10 cellular contexts compared by ENCODE assay signal in genomic region chr7:107560898-107561516, GRCh38. TPM values are rescaled to one million over a fixed set of nuclear protein-coding genes. Genes with fewer than 3 reads are reported as not detected.
A peak's percentile ranks its signal among the peaks of the same experiment; 100 is the strongest.
DNase-seq lines count a peak whose midpoint lies in the region; ATAC-seq and TF ChIP-seq lines count a peak whose summit lies in the region.
"Had no signal": no experiment of that assay in that cellular context is flagged by ENCODE, and none has a peak within 500 bp of the region (broad histone marks: within the 10 kb centered on the region; RNA-seq: fewer than 3 reads in every experiment).

No MANE protein-coding gene starts in this region.

- POLR2A ChIA-PET in activated CD8-positive, alpha-beta T cell treated with anti-CD3 and anti-CD28 coated beads for 36 hours (lab: Charles Lee), result no interaction called here

- H3K36me3 Mint-ChIP-seq in CD14-positive monocyte, result peaks cover 19 to 21% of the 10 kb centered on the region in 2 donors
- H3K36me3 Mint-ChIP-seq in activated CD8-positive, alpha-beta T cell treated with anti-CD3 and anti-CD28 coated beads for 36 hours (ENCODE audit: low read depth), result peaks cover 7% of the 10 kb centered on the region

- H3K4me1 Mint-ChIP-seq in CD14-positive monocyte, result peaks cover 41% of the 10 kb centered on the region
- H3K4me1 Mint-ChIP-seq in activated CD8-positive, alpha-beta T cell treated with anti-CD3 and anti-CD28 coated beads for 36 hours (ENCODE audit: low read depth), result peaks cover 59% of the 10 kb centered on the region

- intact Hi-C loops in CD14-positive monocyte (cut with micrococcal nuclease), result loop anchor here (10.0 kb wide), 3 partner anchors 184 to 1686 kb away; partner anchors contain the start of genes ATXN7L1 (in 1 of the 2), CBLL1 (in 1 of the 2) and DLD (in 1 of the 2)
- intact Hi-C loops in activated CD8-positive, alpha-beta T cell treated with anti-CD3 and anti-CD28 coated beads for 36 hours (cut with micrococcal nuclease), result no loop called here

- no peak for TF ChIP-seq CTCF in CD14-positive monocyte (IDR thresholded peaks at IDR 0.05)
- TF ChIP-seq CTCF in activated CD8-positive, alpha-beta T cell treated with anti-CD3 and anti-CD28 coated beads for 36 hours (IDR thresholded peaks at IDR 0.05), result no peak

- DNase-seq in CD14-positive monocyte (ENCODE audit: low spot score) (no peak), HT-29 (ENCODE audit: low spot score) (peak; percentile 35), kidney tubule cell (ENCODE audit: low spot score) (peak; percentile 37), ureter (ENCODE audit: low spot score) (no peak), cerebellar cortex (ENCODE audit: low spot score) (no peak), NCI-H748 (lab: John Stamatoyannopoulos, UW; ENCODE audit: unreplicated experiment) (no peak)
- DNase-seq in activated CD8-positive, alpha-beta T cell treated with anti-CD3 and anti-CD28 coated beads for 36 hours, result peak; percentile 43
- DNase-seq: amygdala, NCI-H446 had no signal

- CTCF ChIA-PET in activated CD8-positive, alpha-beta T cell treated with anti-CD3 and anti-CD28 coated beads for 36 hours (lab: Charles Lee), result no interaction called here

- no peaks in the 10 kb centered on the region for H3K27me3 Mint-ChIP-seq in CD14-positive monocyte (ENCODE audit: low read depth in 3 of 3)
- H3K27me3 Mint-ChIP-seq in activated CD8-positive, alpha-beta T cell treated with anti-CD3 and anti-CD28 coated beads for 36 hours, result no peaks in the 10 kb centered on the region

- H3K9me3 Mint-ChIP-seq in CD14-positive monocyte, result no peaks in the 10 kb centered on the region
- no peaks in the 10 kb centered on the region for H3K9me3 Mint-ChIP-seq in activated CD8-positive, alpha-beta T cell treated with anti-CD3 and anti-CD28 coated beads for 36 hours

- peak overlapping the region in 6 of 7 donors; percentile 4 to 71 (median 37) for H3K27ac Mint-ChIP-seq in CD14-positive monocyte
- peak overlapping the region; percentile 71 for H3K27ac Mint-ChIP-seq in activated CD8-positive, alpha-beta T cell treated with anti-CD3 and anti-CD28 coated beads for 36 hours

- peak overlapping the region; percentile 9 to 67 for H3K4me3 Mint-ChIP-seq in CD14-positive monocyte
- H3K4me3 Mint-ChIP-seq in activated CD8-positive, alpha-beta T cell treated with anti-CD3 and anti-CD28 coated beads for 36 hours, result peak overlapping the region; percentile 84

- ATAC-seq in activated CD8-positive, alpha-beta T cell treated with anti-CD3 and anti-CD28 coated beads for 36 hours, result peak; percentile 14
- ATAC-seq in HG02642 (IDR thresholded peaks at IDR 0.05; ENCODE audit: poor library complexity, unreplicated experiment), result no peak

RNA-seq across cellular contexts. Expression of gene COG5, which starts 2.7 kb away (rescaled TPM):
- polyA plus RNA-seq in CD14-positive monocyte, result 10 to 100 TPM; 28.1 to 29.0 TPM
- total RNA-seq in HT-29 (2014; rRNA removed; shearing (Covaris generic)), result 49.6 and 58.0 TPM in 2 replicates
- total RNA-seq in activated CD8-positive, alpha-beta T cell treated with anti-CD3 and anti-CD28 coated beads for 36 hours, result 10 to 100 TPM; 37.6 to 40.3 TPM
- 63.4 TPM for total RNA-seq in ureter

RNA-seq across cellular contexts. Expression of gene DUS4L, which starts 2.8 kb away (rescaled TPM):
- 1 to 10 TPM; 1.6 to 1.7 TPM for polyA plus RNA-seq in CD14-positive monocyte
- 8.8 and 13.3 TPM in 2 replicates for total RNA-seq in HT-29 (2014; rRNA removed; shearing (Covaris generic))
- total RNA-seq in activated CD8-positive, alpha-beta T cell treated with anti-CD3 and anti-CD28 coated beads for 36 hours, result 10 to 100 TPM; 17.4 to 17.9 TPM
- 14.8 TPM for total RNA-seq in ureter

RNA-seq across cellular contexts. Expression of gene BCAP29, which starts 19.0 kb away (rescaled TPM):
- 10 to 100 TPM; 58.8 to 76.0 TPM for polyA plus RNA-seq in CD14-positive monocyte
- total RNA-seq in HT-29 (2014; rRNA removed; shearing (Covaris generic)), result 8.6 and 13.9 TPM in 2 replicates
- 10 to 100 TPM; 24.0 to 27.7 TPM for total RNA-seq in activated CD8-positive, alpha-beta T cell treated with anti-CD3 and anti-CD28 coated beads for 36 hours
- total RNA-seq in ureter, result 66.2 TPM

Comparison
In these comparisons a context has a peak if more than half of its experiments do, and no peak if none do; other contexts are left out.
1. DNase-seq: peak in HT-29 (single experiment), activated CD8-positive, alpha-beta T cell treated with anti-CD3 and anti-CD28 coated beads for 36 hours (single experiment) and kidney tubule cell (single experiment); none in CD14-positive monocyte (single experiment), ureter (single experiment), cerebellar cortex (single experiment) and NCI-H748 (single experiment).